14 cellular contexts compared by ENCODE assay signal in genomic region chr17:2093349-2093748, GRCh38. TPM values are rescaled to one million over a fixed set of nuclear protein-coding genes. Genes with fewer than 3 reads are reported as not detected.
DNase-seq lines count a peak whose midpoint lies in the region; TF ChIP-seq lines count a peak whose summit lies in the region.
"Had no signal": no experiment of that assay in that cellular context is flagged by ENCODE, and none has a peak within 500 bp of the region (broad histone marks: within the 10 kb centered on the region; RNA-seq: fewer than 3 reads in every experiment).

No MANE protein-coding gene starts in this region.

- H3K9me3 ChIP-seq in thyroid gland: no peaks in the 10 kb centered on the region
- no peaks in the 10 kb centered on the region for H3K9me3 ChIP-seq in GM23248 (ENCODE audit: low read depth)
- no peaks in the 10 kb centered on the region for H3K9me3 ChIP-seq in MG63
- H3K9me3 ChIP-seq: mucosa of descending colon had no signal

- H3K36me3 Mint-ChIP-seq in activated naive CD4-positive, alpha-beta T cell treated with anti-CD3 and anti-CD28 coated beads, Interleukin-2, amount 50 U/mL, for 24 hours: peaks cover 7% of the 10 kb centered on the region

- no peaks in the 10 kb centered on the region for H4K20me1 ChIP-seq in GM23248 (ENCODE audit: insufficient read depth)

- H3K27ac ChIP-seq in thyroid gland: peak overlapping the region; percentile 47 to 73 (median 67)
- no peak overlapping the region for H3K27ac ChIP-seq in GM23248
- H3K27ac ChIP-seq: SK-N-MC had no signal

- peaks cover 32% of the 10 kb centered on the region for H3F3A ChIP-seq in GM23248 (ENCODE audit: insufficient read depth)

- no peak overlapping the region for H3K4me2 ChIP-seq in GM23248 (ENCODE audit: unreplicated experiment)

- peaks cover 17% of the 10 kb centered on the region; the same call in 1 of the 2 replicates for H3K79me2 ChIP-seq in GM23248 (ENCODE audit: insufficient read depth)

- no peak overlapping the region for H2AFZ ChIP-seq in GM23248

- H3K9ac ChIP-seq in GM23248: no peak overlapping the region

- peak overlapping the region; percentile 65 for H3K27ac Mint-ChIP-seq in activated naive CD4-positive, alpha-beta T cell treated with anti-CD3 and anti-CD28 coated beads, Interleukin-2, amount 50 U/mL, for 24 hours

- H3K4me1 ChIP-seq in thyroid gland: peaks cover 30 to 57% of the 10 kb centered on the region in 2 donors
- peaks cover 22% of the 10 kb centered on the region for H3K4me1 ChIP-seq in GM23248 (ENCODE audit: insufficient read depth)

- no peak for DNase-seq in activated naive CD4-positive, alpha-beta T cell treated with Interleukin-2 at 50 U/mL for 16 hours
- DNase-seq in NCI-H2171 treated with DMSO at 0.1 percent for 48 hours (lab: John Stamatoyannopoulos, UW): peak; percentile 58
- peak; percentile 63 to 78 for DNase-seq in erythroblast (lab: John Stamatoyannopoulos, UW)
- peak; percentile 94 to 95 for DNase-seq in thyroid gland
- no peak for DNase-seq in GM23248
- no peak for DNase-seq in NCI-H2081 treated with DMSO at 0.1 percent for 48 hours (lab: John Stamatoyannopoulos, UW)
- no peak for DNase-seq in MG63
- DNase-seq: activated CD4-positive, alpha-beta T cell treated with anti-CD3 and anti-CD28 coated beads, Interleukin-2, amount 50 U/mL, for 1 hour; activated T-cell treated with anti-CD3 and anti-CD28 coated beads, Interleukin-2, amount 50 U/mL, for 4 hours; EL; mucosa of descending colon; NCI-H1694 had no signal

- H3K27me3 ChIP-seq in thyroid gland: no peaks in the 10 kb centered on the region
- H3K27me3 ChIP-seq in GM23248 (replicated peaks; ENCODE audit: insufficient read depth): no peaks in the 10 kb centered on the region
- no peaks in the 10 kb centered on the region for H3K27me3 ChIP-seq in MG63

- H3K4me3 ChIP-seq in thyroid gland (replicated peaks in 1 of 3) (no peak overlapping the region), GM23248 (no peak overlapping the region), MG63 (no peak overlapping the region)
- H3K4me3 ChIP-seq: mucosa of descending colon, SK-N-MC had no signal

- H3K36me3 ChIP-seq in thyroid gland (no peaks in the 10 kb centered on the region), GM23248 (ENCODE audit: low read depth) (no peaks in the 10 kb centered on the region), MG63 (no peaks in the 10 kb centered on the region)

- no peaks in the 10 kb centered on the region for H3K27me3 Mint-ChIP-seq in activated naive CD4-positive, alpha-beta T cell treated with anti-CD3 and anti-CD28 coated beads, Interleukin-2, amount 50 U/mL, for 24 hours

- H3K9me2 ChIP-seq in GM23248 (ENCODE audit: insufficient read depth): no peaks in the 10 kb centered on the region

- TF ChIP-seq CTCF in thyroid gland (IDR thresholded peaks at IDR 0.05): no peak

- H3K4me3 Mint-ChIP-seq in activated naive CD4-positive, alpha-beta T cell treated with anti-CD3 and anti-CD28 coated beads, Interleukin-2, amount 50 U/mL, for 24 hours: no peak overlapping the region
- H3K4me3 Mint-ChIP-seq: activated T-cell treated with anti-CD3 and anti-CD28 coated beads, Interleukin-2, amount 50 U/mL, for 4 hours had no signal

- intact Hi-C loops in thyroid gland (cut with DNase I): loop anchor here (5.0 to 10.0 kb wide), 2 partner anchors 36 to 151 kb away; partner anchors contain the start of gene HIC1

- H3K4me1 Mint-ChIP-seq in activated naive CD4-positive, alpha-beta T cell treated with anti-CD3 and anti-CD28 coated beads, Interleukin-2, amount 50 U/mL, for 24 hours: peaks cover 41% of the 10 kb centered on the region

- WGBS in thyroid gland, 2 donors: 43 to 51% methylated on average over 5 of the region's 5 CpGs
- WGBS in GM23248 (ENCODE audit: low coverage in 1 of 2, low lambda C conversion rate in 2 of 2, missing lambda C conversion rate in 2 of 2), 2 experiments: 88 to 93% methylated on average over 5 of the region's 5 CpGs

- TF ChIP-seq POLR2A in erythroblast (IDR thresholded peaks at IDR 0.05; ENCODE audit: low read length): no peak
- TF ChIP-seq POLR2A in thyroid gland (IDR thresholded peaks at IDR 0.05): no peak

- in situ Hi-C loops in GM23248 (cut with MboI): no loop called here

- H3K9me3 Mint-ChIP-seq in activated naive CD4-positive, alpha-beta T cell treated with anti-CD3 and anti-CD28 coated beads, Interleukin-2, amount 50 U/mL, for 24 hours: no peaks in the 10 kb centered on the region
- H3K9me3 Mint-ChIP-seq: activated T-cell treated with anti-CD3 and anti-CD28 coated beads, Interleukin-2, amount 50 U/mL, for 4 hours had no signal

RNA-seq across cellular contexts. Expression of gene HIC1, which starts 38.4 kb away (rescaled TPM):
- 10 to 100 TPM; 13.3 to 23.2 (median 18.3) TPM for total RNA-seq in thyroid gland
- total RNA-seq in GM23248 (2014; rRNA removed; shearing (Covaris generic)): 35.0 and 59.8 TPM in 2 replicates
- 1.6 TPM in 2 replicates for polyA plus RNA-seq in GM23248 (2016; fragmentation: Nextera tagmentation; extraction: Ambion mirVana)
- total RNA-seq in MG63 (2014; rRNA removed; shearing (Covaris generic); ENCODE audit: low replicate concordance): 0.89 and 1.1 TPM in 2 replicates

RNA-seq across cellular contexts. Expression of gene OVCA2, which starts 51.5 kb away (rescaled TPM):
- total RNA-seq in thyroid gland: 10 to 100 TPM; 37.6 to 54.1 (median 47.3) TPM
- 67.3 and 92.0 TPM in 2 replicates for total RNA-seq in GM23248 (2014; rRNA removed; shearing (Covaris generic))
- polyA plus RNA-seq in GM23248 (2016; fragmentation: Nextera tagmentation; extraction: Ambion mirVana): 63.5 and 66.1 TPM in 2 replicates
- total RNA-seq in MG63 (2014; rRNA removed; shearing (Covaris generic); ENCODE audit: low replicate concordance): 36.6 and 51.8 TPM in 2 replicates

Comparison
In these comparisons a context has a peak if more than half of its experiments do, and no peak if none do; other contexts are left out.
1. DNase-seq: peak in NCI-H2171 treated with DMSO at 0.1 percent for 48 hours (single experiment), erythroblast (2 of 2) and thyroid gland (2 of 2); none in activated naive CD4-positive, alpha-beta T cell treated with Interleukin-2 at 50 U/mL for 16 hours (single experiment), GM23248 (single experiment), NCI-H2081 treated with DMSO at 0.1 percent for 48 hours (single experiment) and MG63 (single experiment).